10 cellular contexts compared by ENCODE assay signal in the genomic region with DNA sequence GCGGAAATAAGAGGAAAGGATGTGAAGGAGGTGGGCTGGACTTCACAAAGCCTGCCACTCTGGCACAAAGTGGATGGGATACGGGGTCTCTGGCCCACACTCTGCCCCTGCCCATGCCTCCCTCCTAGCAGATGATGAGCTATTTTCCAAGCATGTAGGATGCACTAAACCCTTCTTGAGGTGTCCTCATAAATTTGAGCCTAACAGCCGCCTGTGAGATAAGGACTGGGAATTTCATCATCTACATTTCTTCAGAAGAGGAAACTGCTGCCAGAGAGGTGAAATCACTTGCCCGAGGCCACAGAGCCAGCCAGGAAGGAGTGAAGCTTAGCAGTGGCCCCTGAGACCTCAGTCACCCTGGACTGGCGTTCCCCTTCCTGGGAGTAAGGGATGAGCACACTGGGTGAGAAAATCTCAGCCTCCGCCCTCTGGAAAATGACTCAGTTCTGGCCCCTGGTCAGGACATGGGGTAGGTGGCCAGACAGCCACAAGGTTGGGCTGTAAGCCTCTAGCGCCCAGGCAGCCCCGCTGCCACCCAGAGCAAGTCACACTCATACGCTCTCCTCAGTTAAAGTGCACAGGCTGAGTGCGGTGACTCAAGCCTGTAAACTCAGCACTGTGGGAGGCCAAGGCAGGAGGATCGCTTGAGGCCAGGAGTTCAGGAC. TPM values are rescaled to one million over a fixed set of nuclear protein-coding genes. Genes with fewer than 3 reads are reported as not detected.
DNase-seq lines count a peak whose midpoint lies in the region; ATAC-seq, FAIRE-seq and TF ChIP-seq lines count a peak whose summit lies in the region.
"Had no signal": no experiment of that assay in that cellular context is flagged by ENCODE, and none has a peak within 500 bp of the region (broad histone marks: within the 10 kb centered on the region; RNA-seq: fewer than 3 reads in every experiment).

No MANE protein-coding gene starts in this region.

- no peak for TF ChIP-seq POLR2A in HepG2 (IDR thresholded peaks at IDR 0.05; ENCODE audit: insufficient read depth in 1 of 2, low read depth in 2 of 2, low read length in 2 of 2)

- no TSS peak for BruUV-seq in HepG2 (replicated peaks; lab: Mats Ljungman, UMichigan)

- DNase-seq in AG10803 (ENCODE audit: low read depth) (peak; percentile 91), LNCaP clone FGC (ENCODE audit: low read depth) (peak; percentile 28), astrocyte of the hippocampus (ENCODE audit: low read depth, low spot score) (peak; percentile 66), HepG2 (ENCODE audit: low spot score) (no peak), NCI-H82 treated with DMSO at 0.1 percent for 48 hours (lab: John Stamatoyannopoulos, UW; ENCODE audit: unreplicated experiment) (no peak), HT-29 (ENCODE audit: low spot score) (no peak)
- DNase-seq in activated T-cell treated with anti-CD3 and anti-CD28 coated beads, Interleukin-2, amount 50 U/mL, for 24 hours: no peak
- DNase-seq: NCI-H524 had no signal

- peaks cover 29% of the 10 kb centered on the region for H3K4me1 ChIP-seq in HepG2 (ENCODE audit: insufficient read depth, low read length)

- H3K9ac ChIP-seq in HepG2 (ENCODE audit: insufficient read depth, low read depth, low read length): no peak overlapping the region

- in situ Hi-C loops in HepG2 (cut with HindIII; ENCODE audit: extremely low pct_ligation_motif_present, low pct_unique_long_range_greater_than_20kb): loop anchor here (5.0 kb wide), 1 partner anchor 237 kb away; no protein-coding TSS in a partner anchor

- FAIRE-seq in HepG2 (lab: Jason Lieb, UNC): no peak

- H3K4me2 ChIP-seq in HepG2 (ENCODE audit: low read depth, low read length): peak overlapping the region; percentile 29; the same call in 1 of the 2 replicates

- no peaks in the 10 kb centered on the region for H3K9me3 Mint-ChIP-seq in activated T-cell treated with anti-CD3 and anti-CD28 coated beads, Interleukin-2, amount 50 U/mL, for 24 hours
- H3K9me3 Mint-ChIP-seq: activated T-helper 2 cell treated with anti-CD3 and anti-CD28 coated beads, Interferon-gamma antibody, Interleukin-2, Interleukin-4, amounts not matched to agents 10 μg/mL and 5 μg/mL and 100 μg/mL, durations not matched to agents 14 hours and 24 hours and 36 hours had no signal

- no peaks in the 10 kb centered on the region for H4K20me1 ChIP-seq in HepG2 (ENCODE audit: insufficient read depth, low read length)

- TF ChIP-seq CTCF in AG10803 (conservative IDR thresholded peaks at IDR 0.05; ENCODE audit: low read length): peak; percentile 8; the same call in 1 of the 2 replicates
- TF ChIP-seq CTCF in LNCaP clone FGC (IDR thresholded peaks at IDR 0.05; ENCODE audit: control insufficient read depth, extremely low read depth, insufficient read depth): no peak
- TF ChIP-seq CTCF in HepG2 (CRISPR knock-in tag; IDR thresholded peaks at IDR 0.05): no peak

- no peaks in the 10 kb centered on the region for H3K4me1 Mint-ChIP-seq in activated T-cell treated with anti-CD3 and anti-CD28 coated beads, Interleukin-2, amount 50 U/mL, for 24 hours (ENCODE audit: low read depth)

- no peak for TF ChIP-seq RAD21 in HepG2 (CRISPR knock-in tag; IDR thresholded peaks at IDR 0.05)

- H3K9me3 ChIP-seq in HepG2 (ENCODE audit: low read length): no peaks in the 10 kb centered on the region

- H3K4me3 Mint-ChIP-seq in activated T-cell treated with anti-CD3 and anti-CD28 coated beads, Interleukin-2, amount 50 U/mL, for 24 hours: no peak overlapping the region

- no peaks in the 10 kb centered on the region for H3K36me3 ChIP-seq in HepG2 (replicated peaks in 1 of 2; ENCODE audit: control insufficient read depth in 1 of 2, insufficient read depth in 2 of 2, low read length in 2 of 2)

- TF ChIP-seq EP300 in HepG2 (IDR thresholded peaks at IDR 0.05; ENCODE audit: low read depth in 2 of 2, low read length in 2 of 2) (no peak), HepG2 (CRISPR knock-in tag; IDR thresholded peaks at IDR 0.05; ENCODE audit: borderline replicate concordance) (no peak)

- CTCF ChIA-PET in HepG2 (lab: Yijun Ruan, JAX; ENCODE audit: low intra/inter-chr PET ratio, low total read pairs): no interaction called here

- H3K27me3 Mint-ChIP-seq in activated T-cell treated with anti-CD3 and anti-CD28 coated beads, Interleukin-2, amount 50 U/mL, for 24 hours: no peaks in the 10 kb centered on the region

- no peak overlapping the region for H3K27ac Mint-ChIP-seq in activated T-cell treated with anti-CD3 and anti-CD28 coated beads, Interleukin-2, amount 50 U/mL, for 24 hours
- H3K27ac Mint-ChIP-seq: activated T-helper 2 cell treated with anti-CD3 and anti-CD28 coated beads, Interferon-gamma antibody, Interleukin-2, Interleukin-4, amounts not matched to agents 10 μg/mL and 5 μg/mL and 100 μg/mL, durations not matched to agents 14 hours and 24 hours and 36 hours had no signal

- H3K27ac ChIP-seq in HepG2 (ENCODE audit: extremely low read length, insufficient read depth, low read length): no peak overlapping the region

- POLR2A ChIA-PET in HepG2 (lab: Yijun Ruan, JAX): no interaction called here

- intact Hi-C loops in HepG2 (cut with micrococcal nuclease; ENCODE audit: unreplicated experiment): no loop called here

- no peaks in the 10 kb centered on the region for H3K79me2 ChIP-seq in HepG2 (ENCODE audit: insufficient read depth, low read length)

- peaks cover 0 to 29% of the 10 kb centered on the region in 2 experiments; a peak in 3 of 5 replicates for H3K27me3 ChIP-seq in HepG2 (ENCODE audit: control insufficient read depth in 1 of 2, insufficient read depth in 2 of 2, low read length in 2 of 2)

- H3K4me3 ChIP-seq in AG10803 (ENCODE audit: low read length) (no peak overlapping the region), LNCaP clone FGC (ENCODE audit: low read depth, low read length) (no peak overlapping the region), HepG2 (replicated peaks in 1 of 3; ENCODE audit: insufficient read depth in 1 of 3, low read depth in 2 of 3, low read length in 3 of 3) (no peak overlapping the region)

- no peaks in the 10 kb centered on the region for H3K36me3 Mint-ChIP-seq in activated T-cell treated with anti-CD3 and anti-CD28 coated beads, Interleukin-2, amount 50 U/mL, for 24 hours (ENCODE audit: low read depth)

- peak; percentile 39; the same call in 2 of the 3 replicates for ATAC-seq in HepG2
- no peak for ATAC-seq in HG03521 (IDR thresholded peaks at IDR 0.05; ENCODE audit: unreplicated experiment)

- H2AFZ ChIP-seq in HepG2 (ENCODE audit: low read length): no peak overlapping the region

- WGBS in HepG2 (ENCODE audit: low lambda C conversion rate): 90% methylated on average over 2 of the region's 11 CpGs

RNA-seq across cellular contexts. Expression of a gene that starts 27.9 kb away (rescaled TPM):
- not detected in 2 replicates for total RNA-seq in HepG2 (2016; rRNA removed; fragmentation: Illumina TruSeq; extraction: Trizol)
- not detected in 2 replicates for total RNA-seq in HepG2 (2016; cell fraction: cytosol; rRNA removed; fragmentation: Illumina TruSeq; extraction: Trizol; ENCODE audit: low read depth)
- total RNA-seq in HepG2 (2016; cell fraction: insoluble cytoplasmic fraction; rRNA removed; fragmentation: Illumina TruSeq; extraction: Trizol): not detected in 2 replicates
- not detected in 2 replicates for total RNA-seq in HepG2 (2016; cell fraction: membrane; rRNA removed; fragmentation: Illumina TruSeq; extraction: Trizol)
- total RNA-seq in HepG2 (2016; cell fraction: nucleus; rRNA removed; fragmentation: Illumina TruSeq; extraction: Trizol): not detected in 2 replicates
- 0.07 TPM in 2 replicates for polyA plus RNA-seq in HepG2 (2011; rRNA removed)
- 0.09 and 0.13 TPM in 2 replicates for polyA plus RNA-seq in HepG2 (2011; cell fraction: cytosol; rRNA removed)
- not detected in 2 replicates for polyA plus RNA-seq in HepG2 (2011; cell fraction: nucleus; rRNA removed)
- not detected in 2 replicates for polyA plus RNA-seq in HepG2 (2012)
- not detected in 2 replicates for polyA plus RNA-seq in HepG2 (2016; cell fraction: cytosol; fragmentation: Illumina TruSeq; extraction: Trizol; ENCODE audit: low read depth)
- polyA plus RNA-seq in HepG2 (2016; cell fraction: insoluble cytoplasmic fraction; fragmentation: Illumina TruSeq; extraction: Trizol; ENCODE audit: low read depth): not detected in 2 replicates
- polyA plus RNA-seq in HepG2 (2016; cell fraction: membrane; fragmentation: Illumina TruSeq; extraction: Trizol; ENCODE audit: low read depth): not detected in 2 replicates
- polyA plus RNA-seq in HepG2 (2016; cell fraction: nucleus; fragmentation: Illumina TruSeq; extraction: Trizol; ENCODE audit: insufficient read depth, low read depth): not detected in 2 replicates
- 4.6 TPM in 1 of 2 replicates, not detected in the other for polyA minus RNA-seq in HepG2 (2011; rRNA and poly(A)+ RNA removed; ENCODE audit: low replicate concordance)
- polyA minus RNA-seq in HepG2 (2011; cell fraction: cytosol; rRNA and poly(A)+ RNA removed): not detected in 2 replicates
- polyA minus RNA-seq in HepG2 (2011; cell fraction: nucleus; rRNA and poly(A)+ RNA removed): not detected in 2 replicates
- 0.79 and 0.86 TPM in 2 replicates for total RNA-seq in HT-29 (2014; rRNA removed; shearing (Covaris generic))

RNA-seq across cellular contexts. Expression of a gene that starts 48.6 kb away (rescaled TPM):
- total RNA-seq in HepG2 (2016; rRNA removed; fragmentation: Illumina TruSeq; extraction: Trizol): not detected in 2 replicates
- not detected in 2 replicates for total RNA-seq in HepG2 (2016; cell fraction: cytosol; rRNA removed; fragmentation: Illumina TruSeq; extraction: Trizol; ENCODE audit: low read depth)
- not detected in 2 replicates for total RNA-seq in HepG2 (2016; cell fraction: insoluble cytoplasmic fraction; rRNA removed; fragmentation: Illumina TruSeq; extraction: Trizol)
- not detected in 2 replicates for total RNA-seq in HepG2 (2016; cell fraction: membrane; rRNA removed; fragmentation: Illumina TruSeq; extraction: Trizol)
- total RNA-seq in HepG2 (2016; cell fraction: nucleus; rRNA removed; fragmentation: Illumina TruSeq; extraction: Trizol): not detected in 2 replicates
- polyA plus RNA-seq in HepG2 (2011; rRNA removed): not detected in 2 replicates
- polyA plus RNA-seq in HepG2 (2011; cell fraction: cytosol; rRNA removed): not detected in 2 replicates
- not detected in 2 replicates for polyA plus RNA-seq in HepG2 (2011; cell fraction: nucleus; rRNA removed)
- polyA plus RNA-seq in HepG2 (2012): not detected in 2 replicates
- not detected in 2 replicates for polyA plus RNA-seq in HepG2 (2016; cell fraction: cytosol; fragmentation: Illumina TruSeq; extraction: Trizol; ENCODE audit: low read depth)
- not detected in 2 replicates for polyA plus RNA-seq in HepG2 (2016; cell fraction: insoluble cytoplasmic fraction; fragmentation: Illumina TruSeq; extraction: Trizol; ENCODE audit: low read depth)
- not detected in 2 replicates for polyA plus RNA-seq in HepG2 (2016; cell fraction: membrane; fragmentation: Illumina TruSeq; extraction: Trizol; ENCODE audit: low read depth)
- polyA plus RNA-seq in HepG2 (2016; cell fraction: nucleus; fragmentation: Illumina TruSeq; extraction: Trizol; ENCODE audit: insufficient read depth, low read depth): not detected in 2 replicates
- 0.14 TPM in 1 of 2 replicates, not detected in the other for polyA minus RNA-seq in HepG2 (2011; rRNA and poly(A)+ RNA removed; ENCODE audit: low replicate concordance)
- not detected in 2 replicates for polyA minus RNA-seq in HepG2 (2011; cell fraction: cytosol; rRNA and poly(A)+ RNA removed)
- polyA minus RNA-seq in HepG2 (2011; cell fraction: nucleus; rRNA and poly(A)+ RNA removed): not detected in 2 replicates
- 0.05 TPM in 1 of 2 replicates, not detected in the other for total RNA-seq in HT-29 (2014; rRNA removed; shearing (Covaris generic))
- total RNA-seq: activated T-helper 2 cell treated with anti-CD3 and anti-CD28 coated beads, Interferon-gamma antibody, Interleukin-2, Interleukin-4, amounts not matched to agents 10 μg/mL and 5 μg/mL and 100 μg/mL, durations not matched to agents 14 hours and 24 hours and 36 hours had no signal

RNA-seq across cellular contexts. Expression of a gene that starts 59.0 kb away (rescaled TPM):
- 6.3 and 7.5 TPM in 2 replicates for total RNA-seq in HepG2 (2016; rRNA removed; fragmentation: Illumina TruSeq; extraction: Trizol)
- total RNA-seq in HepG2 (2016; cell fraction: cytosol; rRNA removed; fragmentation: Illumina TruSeq; extraction: Trizol; ENCODE audit: low read depth): 0.61 and 0.62 TPM in 2 replicates
- 6.6 and 6.9 TPM in 2 replicates for total RNA-seq in HepG2 (2016; cell fraction: insoluble cytoplasmic fraction; rRNA removed; fragmentation: Illumina TruSeq; extraction: Trizol)
- total RNA-seq in HepG2 (2016; cell fraction: membrane; rRNA removed; fragmentation: Illumina TruSeq; extraction: Trizol): 2.7 and 3.1 TPM in 2 replicates
- total RNA-seq in HepG2 (2016; cell fraction: nucleus; rRNA removed; fragmentation: Illumina TruSeq; extraction: Trizol): 6.9 and 7.7 TPM in 2 replicates
- 5.2 and 6.5 TPM in 2 replicates for polyA plus RNA-seq in HepG2 (2011; rRNA removed)
- 2.7 and 4.9 TPM in 2 replicates for polyA plus RNA-seq in HepG2 (2011; cell fraction: cytosol; rRNA removed)
- polyA plus RNA-seq in HepG2 (2011; cell fraction: nucleus; rRNA removed): 2.8 and 4.1 TPM in 2 replicates
- 4.1 and 7.0 TPM in 2 replicates for polyA plus RNA-seq in HepG2 (2012)
- 0.27 and 0.32 TPM in 2 replicates for polyA plus RNA-seq in HepG2 (2016; cell fraction: cytosol; fragmentation: Illumina TruSeq; extraction: Trizol; ENCODE audit: low read depth)
- 3.0 and 3.1 TPM in 2 replicates for polyA plus RNA-seq in HepG2 (2016; cell fraction: insoluble cytoplasmic fraction; fragmentation: Illumina TruSeq; extraction: Trizol; ENCODE audit: low read depth)
- 0.72 and 0.91 TPM in 2 replicates for polyA plus RNA-seq in HepG2 (2016; cell fraction: membrane; fragmentation: Illumina TruSeq; extraction: Trizol; ENCODE audit: low read depth)
- polyA plus RNA-seq in HepG2 (2016; cell fraction: nucleus; fragmentation: Illumina TruSeq; extraction: Trizol; ENCODE audit: insufficient read depth, low read depth): 6.5 and 6.8 TPM in 2 replicates
- 8.0 and 11.5 TPM in 2 replicates for polyA minus RNA-seq in HepG2 (2011; rRNA and poly(A)+ RNA removed; ENCODE audit: low replicate concordance)
- 13.2 and 18.0 TPM in 2 replicates for polyA minus RNA-seq in HepG2 (2011; cell fraction: cytosol; rRNA and poly(A)+ RNA removed)
- 10.8 and 21.6 TPM in 2 replicates for polyA minus RNA-seq in HepG2 (2011; cell fraction: nucleus; rRNA and poly(A)+ RNA removed)
- 6.3 and 6.8 TPM in 2 replicates for total RNA-seq in HT-29 (2014; rRNA removed; shearing (Covaris generic))

Comparison
In these comparisons a context has a peak if more than half of its experiments do, and no peak if none do; other contexts are left out.
1. DNase-seq: peak in AG10803 (single experiment), LNCaP clone FGC (single experiment) and astrocyte of the hippocampus (single experiment); none in HepG2 (single experiment), NCI-H82 treated with DMSO at 0.1 percent for 48 hours (single experiment), activated T-cell treated with anti-CD3 and anti-CD28 coated beads, Interleukin-2, amount 50 U/mL, for 24 hours (single experiment) and HT-29 (single experiment).